Comparison of ENCODE assay signal across 8 cellular contexts in genomic region chr22:17159504-17159951, GRCh38. TPM values are rescaled to one million over a fixed set of nuclear protein-coding genes. Genes with fewer than 3 reads are reported as not detected.
A peak's percentile ranks its signal among the peaks of the same experiment; 100 is the strongest.
DNase-seq lines count a peak whose midpoint lies in the region; ATAC-seq and TF ChIP-seq lines count a peak whose summit lies in the region.

No MANE protein-coding gene starts in this region.

- peak overlapping the region; percentile 58 for H3K27ac ChIP-seq in stomach smooth muscle (ENCODE audit: low read length)

- TF ChIP-seq CTCF in HFFc6 (IDR thresholded peaks at IDR 0.05), result no peak

- no peaks in the 10 kb centered on the region for H3K9me3 ChIP-seq in stomach smooth muscle (ENCODE audit: control insufficient read depth in 2 of 2, low read length in 2 of 2)

- H3K4me3 ChIP-seq in stomach smooth muscle (ENCODE audit: low read length in 2 of 2), result peak overlapping the region; percentile 85 to 91

- CTCF ChIA-PET in activated CD8-positive, alpha-beta memory T cell treated with anti-CD3 and anti-CD28 coated beads, Interleukin-2, amount 10 ng/mL, durations not matched to agents 7 days and 5 days (lab: Charles Lee), result interaction anchor here (0.9 to 10.4 kb wide), 4 partner anchors 14 to 342 kb away, joined by 3 to 87 read pairs (median 6); no protein-coding TSS in a partner anchor

- peaks cover 4% of the 10 kb centered on the region for H3K27me3 Mint-ChIP-seq in HFFc6 (ENCODE audit: insufficient read depth)
- H3K27me3 Mint-ChIP-seq in activated CD8-positive, alpha-beta memory T cell treated with anti-CD3 and anti-CD28 coated beads, Interleukin-2, amount 10 ng/mL, durations not matched to agents 7 days and 5 days, result no peaks in the 10 kb centered on the region
- no peaks in the 10 kb centered on the region for H3K27me3 Mint-ChIP-seq in natural killer cell treated with Interleukin-12 subunit alpha and Interleukin-12 subunit beta and Interleukin-15 and Interleukin-18, amount 100 ng/mL, for 72 hours

- no peaks in the 10 kb centered on the region for H3K27me3 ChIP-seq in stomach smooth muscle (ENCODE audit: control insufficient read depth in 1 of 2, insufficient read depth in 2 of 2, low read length in 2 of 2)

- in situ Hi-C loops in G401 (cut with HindIII; ENCODE audit: low sequenced_read_pairs), result no loop called here

- H3K27ac Mint-ChIP-seq in HFFc6, result peak overlapping the region; percentile 45; the same call in 1 of the 2 replicates
- H3K27ac Mint-ChIP-seq in activated CD8-positive, alpha-beta memory T cell treated with anti-CD3 and anti-CD28 coated beads, Interleukin-2, amount 10 ng/mL, durations not matched to agents 7 days and 5 days, result peak overlapping the region; percentile 64
- peak overlapping the region; percentile 25 to 37 for H3K27ac Mint-ChIP-seq in natural killer cell treated with Interleukin-12 subunit alpha and Interleukin-12 subunit beta and Interleukin-15 and Interleukin-18, amount 100 ng/mL, for 72 hours

- peaks cover 18% of the 10 kb centered on the region for H3K4me1 ChIP-seq in stomach smooth muscle (ENCODE audit: control insufficient read depth, insufficient read depth, low read length)

- peaks cover 18% of the 10 kb centered on the region for H3K4me1 Mint-ChIP-seq in HFFc6 (ENCODE audit: low read depth)
- peaks cover 30% of the 10 kb centered on the region for H3K4me1 Mint-ChIP-seq in activated CD8-positive, alpha-beta memory T cell treated with anti-CD3 and anti-CD28 coated beads, Interleukin-2, amount 10 ng/mL, durations not matched to agents 7 days and 5 days
- H3K4me1 Mint-ChIP-seq in natural killer cell treated with Interleukin-12 subunit alpha and Interleukin-12 subunit beta and Interleukin-15 and Interleukin-18, amount 100 ng/mL, for 72 hours (ENCODE audit: low read depth in 2 of 2), result peaks cover 12 to 14% of the 10 kb centered on the region in 2 donors

- ATAC-seq in activated CD8-positive, alpha-beta memory T cell treated with anti-CD3 and anti-CD28 coated beads, Interleukin-2, amount 10 ng/mL, durations not matched to agents 7 days and 5 days, result peak; percentile 46
- peak; percentile 54 for ATAC-seq in esophagus mucosa
- ATAC-seq in natural killer cell treated with Interleukin-12 subunit alpha and Interleukin-12 subunit beta and Interleukin-15 and Interleukin-18, amount 100 ng/mL, for 72 hours, result peak in 1 of 2 donors; percentile 22

- peaks cover 6% of the 10 kb centered on the region; the same call in 1 of the 2 replicates for H3K36me3 Mint-ChIP-seq in HFFc6 (ENCODE audit: low read depth)
- H3K36me3 Mint-ChIP-seq in activated CD8-positive, alpha-beta memory T cell treated with anti-CD3 and anti-CD28 coated beads, Interleukin-2, amount 10 ng/mL, durations not matched to agents 7 days and 5 days, result peaks cover 5% of the 10 kb centered on the region
- H3K36me3 Mint-ChIP-seq in natural killer cell treated with Interleukin-12 subunit alpha and Interleukin-12 subunit beta and Interleukin-15 and Interleukin-18, amount 100 ng/mL, for 72 hours, result no peaks in the 10 kb centered on the region

- H3K9me3 Mint-ChIP-seq in HFFc6, result no peaks in the 10 kb centered on the region
- no peaks in the 10 kb centered on the region for H3K9me3 Mint-ChIP-seq in activated CD8-positive, alpha-beta memory T cell treated with anti-CD3 and anti-CD28 coated beads, Interleukin-2, amount 10 ng/mL, durations not matched to agents 7 days and 5 days (ENCODE audit: low read depth)
- no peaks in the 10 kb centered on the region for H3K9me3 Mint-ChIP-seq in natural killer cell treated with Interleukin-12 subunit alpha and Interleukin-12 subunit beta and Interleukin-15 and Interleukin-18, amount 100 ng/mL, for 72 hours

- peaks cover 3 to 4% of the 10 kb centered on the region in 2 donors for H3K36me3 ChIP-seq in stomach smooth muscle (ENCODE audit: control insufficient read depth in 2 of 2, insufficient read depth in 2 of 2, low read length in 2 of 2)

- DNase-seq in G401 (ENCODE audit: low spot score) (peak; percentile 71), HFFc6 (no peak), NCI-H1930 (lab: John Stamatoyannopoulos, UW) (peak; percentile 35 to 40), GDM1 (lab: John Stamatoyannopoulos, UW) (no peak)
- peak; percentile 70 for DNase-seq in activated CD8-positive, alpha-beta memory T cell treated with anti-CD3 and anti-CD28 coated beads, Interleukin-2, amount 10 ng/mL, durations not matched to agents 7 days and 5 days
- no peak for DNase-seq in natural killer cell treated with Interleukin-12 subunit alpha and Interleukin-12 subunit beta and Interleukin-15 and Interleukin-18, amount 100 ng/mL, for 72 hours (ENCODE audit: low spot score)

- H3K9ac ChIP-seq in stomach smooth muscle (ENCODE audit: low read length in 2 of 2), result peak overlapping the region; percentile 69 to 78

- peak overlapping the region; percentile 85 for H3K4me3 Mint-ChIP-seq in HFFc6
- peak overlapping the region; percentile 82 for H3K4me3 Mint-ChIP-seq in activated CD8-positive, alpha-beta memory T cell treated with anti-CD3 and anti-CD28 coated beads, Interleukin-2, amount 10 ng/mL, durations not matched to agents 7 days and 5 days
- H3K4me3 Mint-ChIP-seq in natural killer cell treated with Interleukin-12 subunit alpha and Interleukin-12 subunit beta and Interleukin-15 and Interleukin-18, amount 100 ng/mL, for 72 hours, result peak overlapping the region; percentile 84

RNA-seq across cellular contexts. Expression of gene HDHD5, which starts 0.5 kb away (rescaled TPM):
- total RNA-seq in G401 (2014; rRNA removed; shearing (Covaris generic)), result 163 and 164 TPM in 2 replicates
- total RNA-seq in HFFc6 (2021; fragmentation: NEBNext Ultra II Directional; extraction: Animal tissue kit (Norgen Biotek cat#: 25700)), result 10 to 100 TPM; 15.3 to 23.5 (median 16.8) TPM
- total RNA-seq in activated CD8-positive, alpha-beta memory T cell treated with anti-CD3 and anti-CD28 coated beads, Interleukin-2, amount 10 ng/mL, durations not matched to agents 7 days and 5 days, result 10 to 100 TPM; 23.8 to 31.6 TPM
- 20.1 TPM for total RNA-seq in esophagus mucosa
- 10 to 100 TPM; 29.6 to 32.7 TPM for total RNA-seq in natural killer cell treated with Interleukin-12 subunit alpha and Interleukin-12 subunit beta and Interleukin-15 and Interleukin-18, amount 100 ng/mL, for 72 hours

RNA-seq across cellular contexts. Expression of gene TMEM121B, which starts 38.4 kb away (rescaled TPM):
- total RNA-seq in G401 (2014; rRNA removed; shearing (Covaris generic)), result 0.74 and 0.75 TPM in 2 replicates
- total RNA-seq in HFFc6 (2021; fragmentation: NEBNext Ultra II Directional; extraction: Animal tissue kit (Norgen Biotek cat#: 25700)), result under 1 TPM; 0.05 to 0.11 (median 0.07) TPM
- total RNA-seq in activated CD8-positive, alpha-beta memory T cell treated with anti-CD3 and anti-CD28 coated beads, Interleukin-2, amount 10 ng/mL, durations not matched to agents 7 days and 5 days, result not detected
- 0.28 TPM for total RNA-seq in esophagus mucosa
- total RNA-seq in natural killer cell treated with Interleukin-12 subunit alpha and Interleukin-12 subunit beta and Interleukin-15 and Interleukin-18, amount 100 ng/mL, for 72 hours, result under 1 TPM; 0.14 to 0.31 TPM

RNA-seq across cellular contexts. Expression of gene ADA2, which starts 59.7 kb away (rescaled TPM):
- not detected in 2 replicates for total RNA-seq in G401 (2014; rRNA removed; shearing (Covaris generic))
- under 1 TPM; 0.19 to 0.73 (median 0.38) TPM for total RNA-seq in HFFc6 (2021; fragmentation: NEBNext Ultra II Directional; extraction: Animal tissue kit (Norgen Biotek cat#: 25700))
- total RNA-seq in activated CD8-positive, alpha-beta memory T cell treated with anti-CD3 and anti-CD28 coated beads, Interleukin-2, amount 10 ng/mL, durations not matched to agents 7 days and 5 days, result 10 to 100 TPM; 39.4 to 51.3 TPM
- 2.0 TPM for total RNA-seq in esophagus mucosa
- total RNA-seq in natural killer cell treated with Interleukin-12 subunit alpha and Interleukin-12 subunit beta and Interleukin-15 and Interleukin-18, amount 100 ng/mL, for 72 hours, result 10 to 100 TPM; 18.0 to 18.9 TPM

Comparison
In these comparisons a context has a peak if more than half of its experiments do, and no peak if none do; other contexts are left out.
1. DNase-seq: peak in G401 (single experiment), NCI-H1930 (2 of 2) and activated CD8-positive, alpha-beta memory T cell treated with anti-CD3 and anti-CD28 coated beads, Interleukin-2, amount 10 ng/mL, durations not matched to agents 7 days and 5 days (single experiment); none in HFFc6 (single experiment), natural killer cell treated with Interleukin-12 subunit alpha and Interleukin-12 subunit beta and Interleukin-15 and Interleukin-18, amount 100 ng/mL, for 72 hours (single experiment) and GDM1 (single experiment).
2. Peak in every context shown above with its lines, with median percentiles within 50 percentile points of each other: H3K27ac Mint-ChIP-seq and H3K4me3 Mint-ChIP-seq.